In the genomic region with DNA sequence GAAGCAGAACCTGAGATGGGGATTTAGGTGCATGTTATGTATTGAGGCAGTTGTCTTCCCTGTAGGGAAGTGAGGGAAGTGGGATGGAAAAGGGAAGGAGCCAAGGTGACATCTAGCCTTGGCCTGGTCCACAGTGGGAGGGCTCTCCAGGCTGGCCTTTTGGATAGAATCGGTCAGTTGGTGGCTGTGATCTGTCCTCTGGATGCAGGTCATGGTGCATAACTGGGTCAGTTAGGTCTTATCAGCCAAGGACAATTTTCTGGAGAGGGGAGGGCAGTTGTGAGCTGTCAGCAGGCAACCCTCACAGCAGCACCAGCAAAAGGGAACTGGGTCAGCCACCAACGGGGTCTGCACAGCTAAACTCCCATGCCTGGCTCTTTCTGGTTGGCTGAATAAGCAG, we compare ENCODE assay signal across 30 cellular contexts. TPM values are rescaled to one million over a fixed set of nuclear protein-coding genes. Genes with fewer than 3 reads are reported as not detected.
"Had no signal": no experiment of that assay in that cellular context is flagged by ENCODE, and none has a peak within 500 bp of the region (broad histone marks: within the 10 kb centered on the region; RNA-seq: fewer than 3 reads in every experiment).

No MANE protein-coding gene starts in this region.

- H3K9me3 ChIP-seq: colonic mucosa, esophagus squamous epithelium, gastrocnemius medialis, heart right ventricle, left ventricle myocardium inferior, lower lobe of right lung, mucosa of descending colon had no signal

- DNase-seq: colonic mucosa; cortex of kidney; effector CD8-positive, alpha-beta T cell; effector memory CD8-positive, alpha-beta T cell; endodermal cell; erythroblast; esophagus squamous epithelium; foreskin fibroblast; foreskin melanocyte; gastrocnemius medialis; glutamatergic neuron; head of caudate nucleus; heart right ventricle; hippocampal formation; left cardiac atrium; left ventricle myocardium inferior; lower lobe of right lung; mesenchymal stem cell; mucosa of descending colon had no signal

- ATAC-seq: effector memory CD8-positive, alpha-beta T cell; esophagus mucosa; gastrocnemius medialis; heart right ventricle; left cardiac atrium; lower lobe of right lung; mucosa of descending colon had no signal

- H3K27me3 ChIP-seq: colonic mucosa, gastrocnemius medialis had no signal

- H3K4me3 ChIP-seq: colonic mucosa, esophagus squamous epithelium, gastrocnemius medialis, heart right ventricle, left ventricle myocardium inferior, lower lobe of right lung, mucosa of descending colon had no signal

- H3K27ac ChIP-seq: colonic mucosa, epithelial cell of prostate, esophagus squamous epithelium, gastrocnemius medialis, heart right ventricle, left ventricle myocardium inferior, lower lobe of right lung had no signal

- H3K4me1 ChIP-seq: colonic mucosa, gastrocnemius medialis, heart right ventricle, left ventricle myocardium inferior, lower lobe of right lung had no signal

- H3K36me3 ChIP-seq: colonic mucosa, esophagus squamous epithelium, gastrocnemius medialis, heart right ventricle, left ventricle myocardium inferior, lower lobe of right lung had no signal

RNA-seq across cellular contexts. Expression of a gene that starts 9.6 kb away (rescaled TPM):
- total RNA-seq: chondrocyte, colonic mucosa, dermis microvascular lymphatic vessel endothelial cell, endodermal cell, esophagus mucosa, esophagus squamous epithelium, gastrocnemius medialis, glomerular endothelial cell, heart right ventricle, kidney epithelial cell, left cardiac atrium, left ventricle myocardium inferior, lower lobe of right lung, lung microvascular endothelial cell, mesenteric fat pad, mesothelial cell of epicardium, mucosa of descending colon, myocyte had no signal
- polyA plus RNA-seq: heart right ventricle had no signal

RNA-seq across cellular contexts. Expression of a gene that starts 23.7 kb away (rescaled TPM):
- total RNA-seq: chondrocyte, colonic mucosa, dermis microvascular lymphatic vessel endothelial cell, endodermal cell, esophagus squamous epithelium, gastrocnemius medialis, glomerular endothelial cell, heart right ventricle, kidney epithelial cell, left cardiac atrium, left ventricle myocardium inferior, lower lobe of right lung, lung microvascular endothelial cell, mesenteric fat pad, mesothelial cell of epicardium, mucosa of descending colon, myocyte had no signal
- polyA plus RNA-seq: heart right ventricle had no signal

RNA-seq across cellular contexts. Expression of a gene that starts 47.1 kb away (rescaled TPM):
- total RNA-seq: chondrocyte, colonic mucosa, dermis microvascular lymphatic vessel endothelial cell, esophagus squamous epithelium, glomerular endothelial cell, heart right ventricle, kidney epithelial cell, left cardiac atrium, left ventricle myocardium inferior, lower lobe of right lung, lung microvascular endothelial cell, mesenteric fat pad, mesothelial cell of epicardium, mucosa of descending colon, myocyte had no signal
- polyA plus RNA-seq: heart right ventricle, keratinocyte had no signal
